ENCODE assay signal across 21 cellular contexts in genomic region chr7:54687518-54688212, GRCh38.
DNase-seq lines count a peak whose midpoint lies in the region; ATAC-seq and TF ChIP-seq lines count a peak whose summit lies in the region.
"Had no signal": no experiment of that assay in that cellular context is flagged by ENCODE, and none has a peak within 500 bp of the region (broad histone marks: within the 10 kb centered on the region; RNA-seq: fewer than 3 reads in every experiment).

No MANE protein-coding gene starts in this region.

- no peaks in the 10 kb centered on the region for H4K20me1 ChIP-seq in PC-3 (ENCODE audit: low read length)

- no peaks in the 10 kb centered on the region for H3K4me1 Mint-ChIP-seq in activated CD4-positive, alpha-beta T cell treated with anti-CD3 and anti-CD28 coated beads, Interleukin-2, amount 10 ng/mL, durations not matched to agents 24 days and 14 days
- H3K4me1 Mint-ChIP-seq: CD8-positive, alpha-beta memory T cell had no signal

- no peak overlapping the region for H3K27ac Mint-ChIP-seq in activated CD4-positive, alpha-beta T cell treated with anti-CD3 and anti-CD28 coated beads, Interleukin-2, amount 10 ng/mL, durations not matched to agents 24 days and 14 days
- H3K27ac Mint-ChIP-seq: CD8-positive, alpha-beta memory T cell; HFFc6 had no signal

- peak overlapping the region; percentile 21; the same call in 1 of the 2 replicates for H3K4me2 ChIP-seq in PC-3 (ENCODE audit: low read length)

- DNase-seq in activated CD4-positive, alpha-beta T cell treated with anti-CD3 and anti-CD28 coated beads, Interleukin-2, amount 10 ng/mL, durations not matched to agents 24 days and 14 days, result peak; percentile 16
- DNase-seq in activated CD4-positive, alpha-beta T cell treated with anti-CD3 and anti-CD28 coated beads, Interleukin-2, amount 50 U/mL, for 4 hours, result no peak
- peak; percentile 58 for DNase-seq in PC-3
- no peak for DNase-seq in left colon
- DNase-seq in ovary, result no peak
- no peak for DNase-seq in NCI-H1105 treated with DMSO at 0.1 percent for 48 hours (lab: John Stamatoyannopoulos, UW)
- no peak for DNase-seq in NCI-H526 treated with DMSO at 0.1 percent for 48 hours (lab: John Stamatoyannopoulos, UW)
- DNase-seq: CD8-positive, alpha-beta memory T cell; DMS79; H7; HFFc6; Karpas-422; NCI-H1417; NCI-H1694 treated with DMSO at 0.1 percent for 48 hours; NCI-H510A treated with DMSO at 0.1 percent for 48 hours; OCI-M1; Right ventricle myocardium superior had no signal

- CTCF ChIA-PET in PC-3 (lab: Charles Lee), result no interaction called here

- H3K9me3 Mint-ChIP-seq in activated CD4-positive, alpha-beta T cell treated with anti-CD3 and anti-CD28 coated beads, Interleukin-2, amount 10 ng/mL, durations not matched to agents 24 days and 14 days, result no peaks in the 10 kb centered on the region
- H3K9me3 Mint-ChIP-seq: HFFc6 had no signal

- TF ChIP-seq CTCF in PC-3 (conservative IDR thresholded peaks at IDR 0.05; ENCODE audit: low read depth, low read length), result no peak
- no peak for TF ChIP-seq CTCF in ovary (IDR thresholded peaks at IDR 0.05)

- H3K79me2 ChIP-seq in PC-3 (ENCODE audit: low read length), result no peaks in the 10 kb centered on the region

- no peak overlapping the region for H3K27ac ChIP-seq in PC-3 (ENCODE audit: low read length)
- no peak overlapping the region for H3K27ac ChIP-seq in ovary
- H3K27ac ChIP-seq: C4-2B, SK-N-MC had no signal

- no peak overlapping the region for H2AFZ ChIP-seq in PC-3 (ENCODE audit: low read length)

- TF ChIP-seq POLR2A in ovary (IDR thresholded peaks at IDR 0.05), result no peak

- H3K4me1 ChIP-seq in PC-3 (ENCODE audit: insufficient read depth, low read length) (peaks cover 13% of the 10 kb centered on the region), ovary (ENCODE audit: insufficient read depth) (no peaks in the 10 kb centered on the region)

- no peak for TF ChIP-seq EP300 in ovary (IDR thresholded peaks at IDR 0.05)

- intact Hi-C loops in activated CD4-positive, alpha-beta T cell treated with anti-CD3 and anti-CD28 coated beads, Interleukin-2, amount 10 ng/mL, durations not matched to agents 24 days and 14 days (cut with micrococcal nuclease), result no loop called here
- intact Hi-C loops in PC-3 (cut with micrococcal nuclease), result no loop called here
- intact Hi-C loops in left colon (cut with DNase I, micrococcal nuclease), result no loop called here
- intact Hi-C loops in ovary (cut with DNase I), result no loop called here

- no peaks in the 10 kb centered on the region for H3K36me3 Mint-ChIP-seq in activated CD4-positive, alpha-beta T cell treated with anti-CD3 and anti-CD28 coated beads, Interleukin-2, amount 10 ng/mL, durations not matched to agents 24 days and 14 days (ENCODE audit: low read depth)
- H3K36me3 Mint-ChIP-seq: CD8-positive, alpha-beta memory T cell had no signal

- 70 to 80% (median 77%) methylated on average over 5 of the region's 5 CpGs for WGBS in ovary, 3 donors

- no peak overlapping the region for H3K4me3 Mint-ChIP-seq in activated CD4-positive, alpha-beta T cell treated with anti-CD3 and anti-CD28 coated beads, Interleukin-2, amount 10 ng/mL, durations not matched to agents 24 days and 14 days
- H3K4me3 Mint-ChIP-seq: CD8-positive, alpha-beta memory T cell; HFFc6 had no signal

- H3K36me3 ChIP-seq in PC-3 (ENCODE audit: low read depth, low read length) (no peaks in the 10 kb centered on the region), ovary (no peaks in the 10 kb centered on the region)

- no peak overlapping the region for H3K9ac ChIP-seq in PC-3 (ENCODE audit: low read length)

- no TSS peak for BruUV-seq in PC-3 (replicated peaks; lab: Mats Ljungman, UMichigan)

- H3K27me3 ChIP-seq in PC-3 (ENCODE audit: low read length) (peaks cover 11% of the 10 kb centered on the region), ovary (no peaks in the 10 kb centered on the region)

- ATAC-seq in PC-3 (peak; percentile 93), left colon (peak; percentile 99), GM19455 (IDR thresholded peaks at IDR 0.05; ENCODE audit: unreplicated experiment) (no peak)
- ATAC-seq: GM12878 had no signal

- POLR2A ChIA-PET in PC-3 (lab: Charles Lee; ENCODE audit: unreplicated experiment), result no interaction called here

- H3K27me3 Mint-ChIP-seq in activated CD4-positive, alpha-beta T cell treated with anti-CD3 and anti-CD28 coated beads, Interleukin-2, amount 10 ng/mL, durations not matched to agents 24 days and 14 days, result no peaks in the 10 kb centered on the region

- no peaks in the 10 kb centered on the region for H3K9me3 ChIP-seq in PC-3 (ENCODE audit: low read length)
- H3K9me3 ChIP-seq in ovary, result no peaks in the 10 kb centered on the region

- H3F3A ChIP-seq in PC-3 (ENCODE audit: low read length, unreplicated experiment), result no peaks in the 10 kb centered on the region

- no peaks in the 10 kb centered on the region for H3K9me2 ChIP-seq in PC-3 (replicated peaks; ENCODE audit: low read length)

- H3K4me3 ChIP-seq in PC-3 (ENCODE audit: low read length), result no peak overlapping the region
- H3K4me3 ChIP-seq in ovary, result no peak overlapping the region
- H3K4me3 ChIP-seq: GM12878, SK-N-MC had no signal

Comparison
In these comparisons a context has a peak if more than half of its experiments do, and no peak if none do; other contexts are left out.
1. DNase-seq: peak in activated CD4-positive, alpha-beta T cell treated with anti-CD3 and anti-CD28 coated beads, Interleukin-2, amount 10 ng/mL, durations not matched to agents 24 days and 14 days (single experiment) and PC-3 (single experiment); none in activated CD4-positive, alpha-beta T cell treated with anti-CD3 and anti-CD28 coated beads, Interleukin-2, amount 50 U/mL, for 4 hours (0 of 2), left colon (0 of 2), ovary (0 of 5), NCI-H1105 treated with DMSO at 0.1 percent for 48 hours (single experiment) and NCI-H526 treated with DMSO at 0.1 percent for 48 hours (single experiment).